1 cellular context compared by ENCODE assay signal in genomic region chr2:72883356-72883962, GRCh38.
A peak's percentile ranks its signal among the peaks of the same experiment; 100 is the strongest.
TF ChIP-seq lines count a peak whose summit lies in the region.

No MANE protein-coding gene starts in this region.

TF ChIP-seq in HepG2, 621 proteins besides CTCF, POLR2A, EP300 and RAD21 (continued from another document and continues in another):
- TF ChIP-seq, protein P1, sequence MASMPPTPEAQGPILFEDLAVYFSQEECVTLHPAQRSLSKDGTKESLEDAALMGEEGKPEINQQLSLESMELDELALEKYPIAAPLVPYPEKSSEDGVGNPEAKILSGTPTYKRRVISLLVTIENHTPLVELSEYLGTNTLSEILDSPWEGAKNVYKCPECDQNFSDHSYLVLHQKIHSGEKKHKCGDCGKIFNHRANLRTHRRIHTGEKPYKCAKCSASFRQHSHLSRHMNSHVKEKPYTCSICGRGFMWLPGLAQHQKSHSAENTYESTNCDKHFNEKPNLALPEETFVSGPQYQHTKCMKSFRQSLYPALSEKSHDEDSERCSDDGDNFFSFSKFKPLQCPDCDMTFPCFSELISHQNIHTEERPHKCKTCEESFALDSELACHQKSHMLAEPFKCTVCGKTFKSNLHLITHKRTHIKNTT (CRISPR knock-in tag; IDR thresholded peaks at IDR 0.05): no peak
- TF ChIP-seq ETV5 (CRISPR knock-in tag; IDR thresholded peaks at IDR 0.05; ENCODE audit: borderline replicate concordance) (peak; percentile 29; the same call in 1 of the 2 replicates), SKI (IDR thresholded peaks at IDR 0.05; ENCODE audit: partially characterized antibody) (no peak), ZNF782 (CRISPR knock-in tag; IDR thresholded peaks at IDR 0.05; ENCODE audit: borderline replicate concordance) (no peak), ZNF772 (CRISPR knock-in tag; IDR thresholded peaks at IDR 0.05) (no peak), NR3C1 (CRISPR knock-in tag; IDR thresholded peaks at IDR 0.05) (no peak), BATF2 (CRISPR knock-in tag; IDR thresholded peaks at IDR 0.05) (no peak), MED13 (CRISPR knock-in tag; IDR thresholded peaks at IDR 0.05) (peak; percentile 32; the same call in 1 of the 2 replicates), ZBTB2 (CRISPR knock-in tag; IDR thresholded peaks at IDR 0.05; ENCODE audit: low read depth) (no peak), ZNF432 (CRISPR knock-in tag; IDR thresholded peaks at IDR 0.05; ENCODE audit: borderline replicate concordance) (no peak), KLF12 (CRISPR knock-in tag; IDR thresholded peaks at IDR 0.05; ENCODE audit: borderline replicate concordance) (peak; percentile 59; the same call in 1 of the 2 replicates), ZBTB37 (CRISPR knock-in tag; IDR thresholded peaks at IDR 0.05) (no peak), ZNF44 (CRISPR knock-in tag; IDR thresholded peaks at IDR 0.05) (0 out of 2 replicates have a peak, but pooled peaks have one; percentile 52), HOXA3 (CRISPR knock-in tag; IDR thresholded peaks at IDR 0.05) (no peak; the same call in 1 of the 2 replicates), ZNF550 (CRISPR knock-in tag; IDR thresholded peaks at IDR 0.05; ENCODE audit: borderline replicate concordance) (no peak), STAG1 (CRISPR knock-in tag; IDR thresholded peaks at IDR 0.05) (no peak), PHF20 (CRISPR knock-in tag; IDR thresholded peaks at IDR 0.05) (no peak), TOPORS (CRISPR knock-in tag; IDR thresholded peaks at IDR 0.05) (no peak), TERF1 (CRISPR knock-in tag; IDR thresholded peaks at IDR 0.05) (no peak), ZNF672 (CRISPR knock-in tag; IDR thresholded peaks at IDR 0.05) (no peak), ZNF367 (CRISPR knock-in tag; IDR thresholded peaks at IDR 0.05; ENCODE audit: borderline replicate concordance) (0 out of 2 replicates have a peak, but pooled peaks have one; percentile 35), FLYWCH1 (CRISPR knock-in tag; IDR thresholded peaks at IDR 0.05) (peak; percentile 50; the same call in 1 of the 2 replicates), SOX5 (CRISPR knock-in tag; IDR thresholded peaks at IDR 0.05; ENCODE audit: borderline replicate concordance) (peak; percentile 38; the same call in 1 of the 2 replicates), ISX (CRISPR knock-in tag; conservative IDR thresholded peaks at IDR 0.05) (no peak), JDP2 (CRISPR knock-in tag; IDR thresholded peaks at IDR 0.05; ENCODE audit: borderline replicate concordance) (no peak), ZNF383 (CRISPR knock-in tag; IDR thresholded peaks at IDR 0.05; ENCODE audit: borderline replicate concordance) (no peak), ZBED4 (CRISPR knock-in tag; IDR thresholded peaks at IDR 0.05; ENCODE audit: borderline replicate concordance) (no peak), U2AF1 (optimal IDR thresholded peaks at IDR 0.05; ENCODE audit: low read depth, low read length) (no peak), ZNF12 (CRISPR knock-in tag; IDR thresholded peaks at IDR 0.05) (peak; percentile 71), TAF15 (IDR thresholded peaks at IDR 0.05; ENCODE audit: low read depth, low read length, poor library complexity, severe bottlenecking) (no peak), SRY (CRISPR knock-in tag; IDR thresholded peaks at IDR 0.05) (peak; percentile 52; the same call in 1 of the 2 replicates), IKZF1 (IDR thresholded peaks at IDR 0.05) (no peak), KMT2B (CRISPR knock-in tag; IDR thresholded peaks at IDR 0.05) (peak; percentile 77; the same call in 1 of the 2 replicates), NFE2L2 (IDR thresholded peaks at IDR 0.05; ENCODE audit: low read length) (no peak)
- TF ChIP-seq, protein P2, sequence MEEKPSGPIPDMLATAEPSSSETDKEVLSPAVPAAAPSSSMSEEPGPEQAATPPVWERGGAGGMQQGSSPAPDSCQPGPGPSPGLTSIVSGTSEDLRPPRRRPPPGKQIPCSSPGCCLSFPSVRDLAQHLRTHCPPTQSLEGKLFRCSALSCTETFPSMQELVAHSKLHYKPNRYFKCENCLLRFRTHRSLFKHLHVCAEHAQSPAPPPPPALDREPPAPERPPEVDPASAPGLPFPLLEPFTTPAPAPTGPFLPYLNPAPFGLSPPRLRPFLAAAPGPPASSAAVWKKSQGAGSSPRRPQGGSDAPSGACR (CRISPR knock-in tag; IDR thresholded peaks at IDR 0.05): no peak
- TF ChIP-seq, protein P3, sequence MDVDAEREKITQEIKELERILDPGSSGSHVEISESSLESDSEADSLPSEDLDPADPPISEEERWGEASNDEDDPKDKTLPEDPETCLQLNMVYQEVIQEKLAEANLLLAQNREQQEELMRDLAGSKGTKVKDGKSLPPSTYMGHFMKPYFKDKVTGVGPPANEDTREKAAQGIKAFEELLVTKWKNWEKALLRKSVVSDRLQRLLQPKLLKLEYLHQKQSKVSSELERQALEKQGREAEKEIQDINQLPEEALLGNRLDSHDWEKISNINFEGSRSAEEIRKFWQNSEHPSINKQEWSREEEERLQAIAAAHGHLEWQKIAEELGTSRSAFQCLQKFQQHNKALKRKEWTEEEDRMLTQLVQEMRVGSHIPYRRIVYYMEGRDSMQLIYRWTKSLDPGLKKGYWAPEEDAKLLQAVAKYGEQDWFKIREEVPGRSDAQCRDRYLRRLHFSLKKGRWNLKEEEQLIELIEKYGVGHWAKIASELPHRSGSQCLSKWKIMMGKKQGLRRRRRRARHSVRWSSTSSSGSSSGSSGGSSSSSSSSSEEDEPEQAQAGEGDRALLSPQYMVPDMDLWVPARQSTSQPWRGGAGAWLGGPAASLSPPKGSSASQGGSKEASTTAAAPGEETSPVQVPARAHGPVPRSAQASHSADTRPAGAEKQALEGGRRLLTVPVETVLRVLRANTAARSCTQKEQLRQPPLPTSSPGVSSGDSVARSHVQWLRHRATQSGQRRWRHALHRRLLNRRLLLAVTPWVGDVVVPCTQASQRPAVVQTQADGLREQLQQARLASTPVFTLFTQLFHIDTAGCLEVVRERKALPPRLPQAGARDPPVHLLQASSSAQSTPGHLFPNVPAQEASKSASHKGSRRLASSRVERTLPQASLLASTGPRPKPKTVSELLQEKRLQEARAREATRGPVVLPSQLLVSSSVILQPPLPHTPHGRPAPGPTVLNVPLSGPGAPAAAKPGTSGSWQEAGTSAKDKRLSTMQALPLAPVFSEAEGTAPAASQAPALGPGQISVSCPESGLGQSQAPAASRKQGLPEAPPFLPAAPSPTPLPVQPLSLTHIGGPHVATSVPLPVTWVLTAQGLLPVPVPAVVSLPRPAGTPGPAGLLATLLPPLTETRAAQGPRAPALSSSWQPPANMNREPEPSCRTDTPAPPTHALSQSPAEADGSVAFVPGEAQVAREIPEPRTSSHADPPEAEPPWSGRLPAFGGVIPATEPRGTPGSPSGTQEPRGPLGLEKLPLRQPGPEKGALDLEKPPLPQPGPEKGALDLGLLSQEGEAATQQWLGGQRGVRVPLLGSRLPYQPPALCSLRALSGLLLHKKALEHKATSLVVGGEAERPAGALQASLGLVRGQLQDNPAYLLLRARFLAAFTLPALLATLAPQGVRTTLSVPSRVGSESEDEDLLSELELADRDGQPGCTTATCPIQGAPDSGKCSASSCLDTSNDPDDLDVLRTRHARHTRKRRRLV (CRISPR knock-in tag; IDR thresholded peaks at IDR 0.05): 0 out of 2 replicates have a peak, but pooled peaks have one; percentile 77
- TF ChIP-seq, protein P4, sequence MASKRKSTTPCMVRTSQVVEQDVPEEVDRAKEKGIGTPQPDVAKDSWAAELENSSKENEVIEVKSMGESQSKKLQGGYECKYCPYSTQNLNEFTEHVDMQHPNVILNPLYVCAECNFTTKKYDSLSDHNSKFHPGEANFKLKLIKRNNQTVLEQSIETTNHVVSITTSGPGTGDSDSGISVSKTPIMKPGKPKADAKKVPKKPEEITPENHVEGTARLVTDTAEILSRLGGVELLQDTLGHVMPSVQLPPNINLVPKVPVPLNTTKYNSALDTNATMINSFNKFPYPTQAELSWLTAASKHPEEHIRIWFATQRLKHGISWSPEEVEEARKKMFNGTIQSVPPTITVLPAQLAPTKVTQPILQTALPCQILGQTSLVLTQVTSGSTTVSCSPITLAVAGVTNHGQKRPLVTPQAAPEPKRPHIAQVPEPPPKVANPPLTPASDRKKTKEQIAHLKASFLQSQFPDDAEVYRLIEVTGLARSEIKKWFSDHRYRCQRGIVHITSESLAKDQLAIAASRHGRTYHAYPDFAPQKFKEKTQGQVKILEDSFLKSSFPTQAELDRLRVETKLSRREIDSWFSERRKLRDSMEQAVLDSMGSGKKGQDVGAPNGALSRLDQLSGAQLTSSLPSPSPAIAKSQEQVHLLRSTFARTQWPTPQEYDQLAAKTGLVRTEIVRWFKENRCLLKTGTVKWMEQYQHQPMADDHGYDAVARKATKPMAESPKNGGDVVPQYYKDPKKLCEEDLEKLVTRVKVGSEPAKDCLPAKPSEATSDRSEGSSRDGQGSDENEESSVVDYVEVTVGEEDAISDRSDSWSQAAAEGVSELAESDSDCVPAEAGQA (IDR thresholded peaks at IDR 0.05; ENCODE audit: low read depth): no peak
- TF ChIP-seq, protein P4 (CRISPR knock-in tag; IDR thresholded peaks at IDR 0.05; ENCODE audit: borderline replicate concordance): no peak
